38 cellular contexts compared by ENCODE assay signal in genomic region chr1:230390371-230390770, GRCh38. TPM values are rescaled to one million over a fixed set of nuclear protein-coding genes. Genes with fewer than 3 reads are reported as not detected.
"Had no signal": no experiment of that assay in that cellular context is flagged by ENCODE, and none has a peak within 500 bp of the region (broad histone marks: within the 10 kb centered on the region; RNA-seq: fewer than 3 reads in every experiment).

No MANE protein-coding gene starts in this region.

- H3K9me3 ChIP-seq: ascending aorta, body of pancreas, breast epithelium had no signal

- H3K27ac Mint-ChIP-seq: activated B cell treated with CpG ODN at 0.5 μM for 24 hours; activated CD4-positive, alpha-beta memory T cell treated with anti-CD3 and anti-CD28 coated beads for 36 hours; activated CD4-positive, alpha-beta T cell treated with anti-CD3 and anti-CD28 coated beads, Interleukin-2, amount 10 ng/mL, durations not matched to agents 24 days and 14 days; activated CD8-positive, alpha-beta T cell treated with anti-CD3 and anti-CD28 coated beads for 36 hours; activated naive CD4-positive, alpha-beta T cell treated with anti-CD3 and anti-CD28 coated beads for 36 hours; activated naive CD8-positive, alpha-beta T cell; activated naive CD8-positive, alpha-beta T cell treated with anti-CD3 and anti-CD28 coated beads, Interleukin-2, amount 10 ng/mL, durations not matched to agents 7 days and 5 days; activated naive CD8-positive, alpha-beta T cell treated with anti-CD3 and anti-CD28 coated beads, Interleukin-2, amount 50 U/mL, for 24 hours; activated T-cell treated with anti-CD3 and anti-CD28 coated beads, Interleukin-2, amount 50 U/mL, for 72 hours; activated T-helper 1 cell treated with anti-CD3 and anti-CD28 coated beads, Interleukin-12 subunit alpha, Interleukin-12 subunit beta, Interleukin-2, Interleukin-4 antibody, amounts not matched to agents 30 ng/mL and 10 ng/mL and 1 ng/mL, durations not matched to agents 14 hours and 24 hours and 36 hours; activated T-helper 17 cell treated with anti-CD3 and anti-CD28 coated beads, Interleukin-2, amount 50 U/mL, for 72 hours; T-helper 1 cell treated with Interleukin-12 subunit alpha and Interleukin-12 subunit beta and Interleukin-4 antibody, amounts not matched to agents 30 μg/mL and 1 μg/mL, for 36 hours; T-helper 2 cell treated with Interferon-gamma antibody and Interleukin-4, amounts not matched to agents 5 μg/mL and 100 μg/mL, for 36 hours had no signal

- H3K36me3 Mint-ChIP-seq: activated CD4-positive, alpha-beta memory T cell treated with anti-CD3 and anti-CD28 coated beads for 36 hours; activated naive CD8-positive, alpha-beta T cell; activated naive CD8-positive, alpha-beta T cell treated with anti-CD3 and anti-CD28 coated beads, Interleukin-2, amount 10 ng/mL, durations not matched to agents 7 days and 5 days had no signal

- ATAC-seq: activated CD8-positive, alpha-beta T cell treated with anti-CD3 and anti-CD28 coated beads for 36 hours; activated naive CD8-positive, alpha-beta T cell treated with anti-CD3 and anti-CD28 coated beads, Interleukin-2, amount 50 U/mL, for 24 hours; activated T-cell treated with anti-CD3 and anti-CD28 coated beads, Interleukin-2, amount 50 U/mL, for 4 hours; activated T-cell treated with anti-CD3 and anti-CD28 coated beads, Interleukin-2, amount 50 U/mL, for 72 hours; activated T-helper 17 cell treated with anti-CD3 and anti-CD28 coated beads, Interleukin-2, amount 50 U/mL, for 72 hours; body of pancreas had no signal

- H3K4me3 Mint-ChIP-seq: activated B cell treated with CpG ODN at 0.5 μM for 24 hours; activated CD4-positive, alpha-beta memory T cell treated with anti-CD3 and anti-CD28 coated beads for 36 hours; activated CD4-positive, alpha-beta T cell treated with anti-CD3 and anti-CD28 coated beads, Interleukin-2, amount 10 ng/mL, durations not matched to agents 24 days and 14 days; activated CD8-positive, alpha-beta T cell treated with anti-CD3 and anti-CD28 coated beads for 36 hours; activated naive CD4-positive, alpha-beta T cell treated with anti-CD3 and anti-CD28 coated beads for 36 hours; activated naive CD8-positive, alpha-beta T cell; activated naive CD8-positive, alpha-beta T cell treated with anti-CD3 and anti-CD28 coated beads, Interleukin-2, amount 10 ng/mL, durations not matched to agents 7 days and 5 days; activated naive CD8-positive, alpha-beta T cell treated with anti-CD3 and anti-CD28 coated beads, Interleukin-2, amount 50 U/mL, for 24 hours; activated T-cell treated with anti-CD3 and anti-CD28 coated beads, Interleukin-2, amount 50 U/mL, for 4 hours; activated T-cell treated with anti-CD3 and anti-CD28 coated beads, Interleukin-2, amount 50 U/mL, for 72 hours; activated T-helper 1 cell treated with anti-CD3 and anti-CD28 coated beads, Interleukin-12 subunit alpha, Interleukin-12 subunit beta, Interleukin-2, Interleukin-4 antibody, amounts not matched to agents 30 ng/mL and 10 ng/mL and 1 ng/mL, durations not matched to agents 14 hours and 24 hours and 36 hours; activated T-helper 17 cell treated with anti-CD3 and anti-CD28 coated beads, Interleukin-2, amount 50 U/mL, for 72 hours; central memory CD8-positive, alpha-beta T cell; T-helper 1 cell treated with Interleukin-12 subunit alpha and Interleukin-12 subunit beta and Interleukin-4 antibody, amounts not matched to agents 30 μg/mL and 1 μg/mL, for 36 hours; T-helper 2 cell treated with Interferon-gamma antibody and Interleukin-4, amounts not matched to agents 5 μg/mL and 100 μg/mL, for 36 hours had no signal

- H3K4me1 Mint-ChIP-seq: activated B cell treated with CpG ODN at 0.5 μM for 24 hours; activated CD4-positive, alpha-beta T cell treated with anti-CD3 and anti-CD28 coated beads, Interleukin-2, amount 10 ng/mL, durations not matched to agents 24 days and 14 days; activated naive CD8-positive, alpha-beta T cell treated with anti-CD3 and anti-CD28 coated beads, Interleukin-2, amount 50 U/mL, for 24 hours; activated T-helper 17 cell treated with anti-CD3 and anti-CD28 coated beads, Interleukin-2, amount 50 U/mL, for 72 hours; central memory CD8-positive, alpha-beta T cell had no signal

- H3K4me1 ChIP-seq: ascending aorta, body of pancreas, breast epithelium had no signal

- H3K36me3 ChIP-seq: ascending aorta, brain microvascular endothelial cell, breast epithelium had no signal

- FAIRE-seq: TTC549 had no signal

- H3K4me3 ChIP-seq: ascending aorta, body of pancreas, breast epithelium had no signal

- H3K27ac ChIP-seq: ascending aorta, body of pancreas, brain microvascular endothelial cell, breast epithelium, VCaP had no signal

- H3K9me3 Mint-ChIP-seq: activated CD4-positive, alpha-beta memory T cell treated with anti-CD3 and anti-CD28 coated beads for 36 hours; activated CD4-positive, alpha-beta T cell treated with anti-CD3 and anti-CD28 coated beads, Interleukin-2, amount 10 ng/mL, durations not matched to agents 24 days and 14 days; activated CD8-positive, alpha-beta T cell treated with anti-CD3 and anti-CD28 coated beads for 36 hours; activated naive CD8-positive, alpha-beta T cell treated with anti-CD3 and anti-CD28 coated beads, Interleukin-2, amount 10 ng/mL, durations not matched to agents 7 days and 5 days; activated T-cell treated with anti-CD3 and anti-CD28 coated beads, Interleukin-2, amount 50 U/mL, for 4 hours; activated T-cell treated with anti-CD3 and anti-CD28 coated beads, Interleukin-2, amount 50 U/mL, for 72 hours; activated T-helper 1 cell treated with anti-CD3 and anti-CD28 coated beads, Interleukin-12 subunit alpha, Interleukin-12 subunit beta, Interleukin-2, Interleukin-4 antibody, amounts not matched to agents 30 ng/mL and 10 ng/mL and 1 ng/mL, durations not matched to agents 14 hours and 24 hours and 36 hours; activated T-helper 17 cell treated with anti-CD3 and anti-CD28 coated beads, Interleukin-2, amount 50 U/mL, for 72 hours; T-helper 1 cell treated with Interleukin-12 subunit alpha and Interleukin-12 subunit beta and Interleukin-4 antibody, amounts not matched to agents 30 μg/mL and 1 μg/mL, for 36 hours; T-helper 2 cell treated with Interferon-gamma antibody and Interleukin-4, amounts not matched to agents 5 μg/mL and 100 μg/mL, for 36 hours had no signal

- DNase-seq: activated B cell treated with CpG ODN at 0.5 μM for 24 hours; activated CD4-positive, alpha-beta memory T cell treated with anti-CD3 and anti-CD28 coated beads for 36 hours; activated CD4-positive, alpha-beta T cell treated with anti-CD3 and anti-CD28 coated beads for 4 hours; activated CD4-positive, alpha-beta T cell treated with anti-CD3 and anti-CD28 coated beads, Interleukin-2, amount 10 ng/mL, durations not matched to agents 24 days and 14 days; activated CD4-positive, alpha-beta T cell treated with anti-CD3 and anti-CD28 coated beads, Interleukin-2, amount 50 U/mL, for 1 hour; activated CD4-positive, alpha-beta T cell treated with anti-CD3 and anti-CD28 coated beads, Interleukin-2, amount 50 U/mL, for 4 hours; activated CD4-positive, CD25-positive, alpha-beta regulatory T cell treated with anti-CD3 and anti-CD28 coated beads, Interleukin-2, amount 50 U/mL, for 72 hours; activated CD8-positive, alpha-beta memory T cell treated with anti-CD3 and anti-CD28 coated beads, Interleukin-2, amount 50 U/mL, for 4 hours; activated CD8-positive, alpha-beta T cell treated with anti-CD3 and anti-CD28 coated beads for 36 hours; activated effector memory CD4-positive, alpha-beta T cell treated with anti-CD3 and anti-CD28 coated beads, Interleukin-2, amount 50 U/mL, for 16 hours; activated gamma-delta T cell treated with Interleukin-2 at 50 U/mL for 16 hours; activated naive CD4-positive, alpha-beta T cell; activated naive CD4-positive, alpha-beta T cell treated with anti-CD3 and anti-CD28 coated beads for 36 hours; activated naive CD4-positive, alpha-beta T cell treated with anti-CD3 and anti-CD28 coated beads, Interleukin-2, amount 50 U/mL, for 16 hours; activated naive CD8-positive, alpha-beta T cell treated with anti-CD3 and anti-CD28 coated beads, Interleukin-2, amount 10 ng/mL, durations not matched to agents 7 days and 5 days; activated naive CD8-positive, alpha-beta T cell treated with anti-CD3 and anti-CD28 coated beads, Interleukin-2, amount 50 U/mL, for 24 hours; activated T-cell treated with anti-CD3 and anti-CD28 coated beads for 4 hours; activated T-cell treated with anti-CD3 and anti-CD28 coated beads, Interleukin-2, amount 50 U/mL, for 1 hour; activated T-cell treated with anti-CD3 and anti-CD28 coated beads, Interleukin-2, amount 50 U/mL, for 4 hours; activated T-cell treated with anti-CD3 and anti-CD28 coated beads, Interleukin-2, amount 50 U/mL, for 72 hours; amygdala; anterior cingulate cortex; body of pancreas; brain microvascular endothelial cell; cerebellar nuclear complex; T-helper 1 cell; T-helper 2 cell; T-helper 9 cell had no signal

- H3K27me3 ChIP-seq: ascending aorta, body of pancreas, brain microvascular endothelial cell had no signal

RNA-seq across cellular contexts. Expression of gene PGBD5, which starts 35.8 kb away (rescaled TPM):
- total RNA-seq: activated B cell treated with CpG ODN at 0.5 μM for 24 hours; activated CD8-positive, alpha-beta T cell treated with anti-CD3 and anti-CD28 coated beads for 36 hours; activated naive CD4-positive, alpha-beta T cell treated with anti-CD3 and anti-CD28 coated beads for 36 hours; activated naive CD8-positive, alpha-beta T cell treated with anti-CD3 and anti-CD28 coated beads, Interleukin-2, amount 10 ng/mL, durations not matched to agents 7 days and 5 days; activated T-helper 1 cell treated with anti-CD3 and anti-CD28 coated beads, Interleukin-12 subunit alpha, Interleukin-12 subunit beta, Interleukin-2, Interleukin-4 antibody, amounts not matched to agents 30 ng/mL and 10 ng/mL and 1 ng/mL, durations not matched to agents 14 hours and 24 hours and 36 hours; ascending aorta had no signal
